ENCODE assay signal across 14 cellular contexts in genomic region chr14:90281261-90281660, GRCh38. TPM values are rescaled to one million over a fixed set of nuclear protein-coding genes. Genes with fewer than 3 reads are reported as not detected.
DNase-seq lines count a peak whose midpoint lies in the region; ATAC-seq, FAIRE-seq and TF ChIP-seq lines count a peak whose summit lies in the region.
"Had no signal": no experiment of that assay in that cellular context is flagged by ENCODE, and none has a peak within 500 bp of the region (broad histone marks: within the 10 kb centered on the region; RNA-seq: fewer than 3 reads in every experiment).

No MANE protein-coding gene starts in this region.

- TF ChIP-seq RAD21 in IMR-90 (IDR thresholded peaks at IDR 0.05; ENCODE audit: low read length) = no peak

- no peak overlapping the region for H3K56ac ChIP-seq in IMR-90 (ENCODE audit: extremely low read depth, insufficient read depth, low read length)

- H2AFZ ChIP-seq in IMR-90 (replicated peaks; ENCODE audit: low read length, poor library complexity) (peak overlapping the region; percentile 2), keratinocyte (ENCODE audit: control insufficient read depth, low read length) (no peak overlapping the region)

- no peak for TF ChIP-seq CTCF in IMR-90 (conservative IDR thresholded peaks at IDR 0.05; ENCODE audit: low read depth, low read length)
- no peak for TF ChIP-seq CTCF in brain microvascular endothelial cell (IDR thresholded peaks at IDR 0.05; ENCODE audit: low read depth, low read length, missing control alignments)
- no peak for TF ChIP-seq CTCF in keratinocyte (optimal IDR thresholded peaks at IDR 0.05 in 1 of 3, IDR thresholded peaks at IDR 0.05 in 1 of 3, conservative IDR thresholded peaks at IDR 0.05 in 1 of 3; ENCODE audit: extremely low read depth in 1 of 3, insufficient read depth in 2 of 3, low read length in 3 of 3)
- TF ChIP-seq CTCF in left lung (IDR thresholded peaks at IDR 0.05) = no peak

- H3K27me3 ChIP-seq in IMR-90 (ENCODE audit: control insufficient read depth, insufficient read depth, low read length) (no peaks in the 10 kb centered on the region), brain microvascular endothelial cell (replicated peaks) (no peaks in the 10 kb centered on the region), keratinocyte (ENCODE audit: control insufficient read depth, extremely low read depth, insufficient read depth, low read length) (no peaks in the 10 kb centered on the region), left lung (no peaks in the 10 kb centered on the region)

- H3K27ac ChIP-seq in IMR-90 (ENCODE audit: insufficient read depth, low read length) (peak overlapping the region; percentile 11), brain microvascular endothelial cell (peak overlapping the region; percentile 74), keratinocyte (ENCODE audit: control insufficient read depth, insufficient read depth, low read length) (peak overlapping the region; percentile 66), left lung (no peak overlapping the region)
- H3K27ac ChIP-seq: KMS-11, skin epidermis had no signal

- H2BK15ac ChIP-seq in IMR-90 (ENCODE audit: low read depth, low read length) = 0 out of 3 replicates have a peak overlapping the region, but pooled peaks have one; percentile 74

- ATAC-seq in IMR-90 (ENCODE audit: low read depth) (peak; percentile 97), left lung (no peak)
- ATAC-seq: naive thymus-derived CD8-positive, alpha-beta T cell had no signal

- no peaks in the 10 kb centered on the region for H3K79me2 ChIP-seq in keratinocyte (ENCODE audit: control insufficient read depth, insufficient read depth, low read length)

- H3K14ac ChIP-seq in IMR-90 (replicated peaks; ENCODE audit: low read depth, low read length) = no peak overlapping the region

- dilution Hi-C loops in IMR-90 (cut with HindIII; ENCODE audit: low sequenced_read_pairs, unreplicated experiment) = no loop called here
- dilution Hi-C loops in keratinocyte (cut with MboI; ENCODE audit: extremely low pct_ligation_motif_present, low sequenced_read_pairs) = no loop called here

- FAIRE-seq in keratinocyte (lab: Jason Lieb, UNC) = peak; percentile 89
- FAIRE-seq in GM12892 (lab: Jason Lieb, UNC) = no peak
- FAIRE-seq: H1, islet of Langerhans had no signal

- no peak overlapping the region for H3K18ac ChIP-seq in IMR-90 (ENCODE audit: low read depth, low read length)

- TF ChIP-seq POLR2A in IMR-90 (IDR thresholded peaks at IDR 0.05; ENCODE audit: low read depth, low read length) = no peak
- no peak for TF ChIP-seq POLR2A in GM12892 (IDR thresholded peaks at IDR 0.05; ENCODE audit: low read depth, low read length)

- peak overlapping the region; percentile 70 for H2BK5ac ChIP-seq in IMR-90 (ENCODE audit: low read depth, low read length, poor library complexity, severe bottlenecking)

- 0% methylated on average over 1 of the region's 8 CpGs; no CpG with 5 or more reads in 1 of the 2 experiments for WGBS in IMR-90 (ENCODE audit: extremely low coverage in 2 of 2, insufficient read length in 1 of 2), 2 experiments

- H3K23ac ChIP-seq in IMR-90 (ENCODE audit: low read depth, low read length) = no peak overlapping the region

- H4K5ac ChIP-seq in IMR-90 (ENCODE audit: low read depth, low read length) = no peak overlapping the region

- H3K36me3 ChIP-seq in IMR-90 (ENCODE audit: control insufficient read depth, insufficient read depth, low read length) = peaks cover 15% of the 10 kb centered on the region
- H3K36me3 ChIP-seq in brain microvascular endothelial cell (replicated peaks) = peaks cover 13% of the 10 kb centered on the region
- H3K36me3 ChIP-seq in keratinocyte (ENCODE audit: control insufficient read depth in 2 of 2, extremely low read depth in 1 of 2, insufficient read depth in 2 of 2, low read length in 2 of 2) = peaks cover 12 to 13% of the 10 kb centered on the region in 2 experiments
- peaks cover 0 to 94% of the 10 kb centered on the region in 2 donors for H3K36me3 ChIP-seq in left lung

- H3K4me3 ChIP-seq in IMR-90 (ENCODE audit: insufficient read depth, low read depth, low read length) (no peak overlapping the region), brain microvascular endothelial cell (ENCODE audit: low read depth, low read length) (no peak overlapping the region), keratinocyte (ENCODE audit: control insufficient read depth in 2 of 3, extremely low read depth in 1 of 3, insufficient read depth in 2 of 3, low read depth in 1 of 3, low read length in 3 of 3) (no peak overlapping the region), left lung (no peak overlapping the region)
- H3K4me3 ChIP-seq: skin epidermis had no signal

- CTCF ChIA-PET in IMR-90 (lab: Yijun Ruan, JAX) = interaction anchor here (0.9 kb wide), 1 partner anchor 20 kb away, joined by 3 read pairs; no protein-coding TSS in a partner anchor

- no peaks in the 10 kb centered on the region for H4K20me1 ChIP-seq in IMR-90 (ENCODE audit: insufficient read depth, low read length)
- H4K20me1 ChIP-seq in keratinocyte (ENCODE audit: control insufficient read depth, extremely low read depth, insufficient read depth, low read length) = no peaks in the 10 kb centered on the region

- H3K4me2 ChIP-seq in IMR-90 (ENCODE audit: low read depth, low read length) = peak overlapping the region; percentile 37; the same call in 1 of the 2 replicates
- H3K4me2 ChIP-seq in keratinocyte (ENCODE audit: control insufficient read depth, extremely low read depth, insufficient read depth, low read depth, low read length) = peak overlapping the region; percentile 33
- H3K4me2 ChIP-seq: KMS-11 had no signal

- peak overlapping the region in 1 of 2 experiments; percentile 58; a peak in 3 of 4 replicates for H4K8ac ChIP-seq in IMR-90 (ENCODE audit: low read depth in 2 of 2, low read length in 2 of 2)

- peak overlapping the region; percentile 93; the same call in 1 of the 2 replicates for H2AK5ac ChIP-seq in IMR-90 (ENCODE audit: low read depth, low read length)

- H3K4me1 ChIP-seq in IMR-90 (ENCODE audit: control insufficient read depth, insufficient read depth, low read length) (peaks cover 6% of the 10 kb centered on the region; the same call in 1 of the 2 replicates), keratinocyte (ENCODE audit: control insufficient read depth, extremely low read depth, insufficient read depth, low read length) (peaks cover 19% of the 10 kb centered on the region), left lung (no peaks in the 10 kb centered on the region)

- peak overlapping the region; percentile 21 for H2AK9ac ChIP-seq in IMR-90 (replicated peaks; ENCODE audit: low read depth, low read length, poor library complexity)

- H3K9me3 ChIP-seq in IMR-90 (ENCODE audit: control insufficient read depth, insufficient read depth, low read length) (no peaks in the 10 kb centered on the region), keratinocyte (ENCODE audit: control insufficient read depth, low read depth, low read length) (no peaks in the 10 kb centered on the region), left lung (no peaks in the 10 kb centered on the region)

- POLR2A ChIA-PET in IMR-90 (lab: Charles Lee; ENCODE audit: unreplicated experiment) = interaction anchor here (0.6 kb wide), 1 partner anchor 941 kb away, joined by 3 read pairs; no protein-coding TSS in a partner anchor

- peak overlapping the region; percentile 81 for H2BK20ac ChIP-seq in IMR-90 (ENCODE audit: low read depth, low read length)

- H3K4ac ChIP-seq in IMR-90 (ENCODE audit: low read depth, low read length) = peak overlapping the region; percentile 83

- peak overlapping the region; percentile 82 for H2BK120ac ChIP-seq in IMR-90 (ENCODE audit: low read depth, low read length)

- peaks cover 14% of the 10 kb centered on the region for H3K9me1 ChIP-seq in IMR-90 (ENCODE audit: insufficient read depth, low read length)
- no peaks in the 10 kb centered on the region for H3K9me1 ChIP-seq in keratinocyte (ENCODE audit: control insufficient read depth, extremely low read depth, insufficient read depth, low read length)

- no TSS peak for BruUV-seq in IMR-90 (replicated peaks; lab: Mats Ljungman, UMichigan)

- peaks cover 0 to 12% of the 10 kb centered on the region in 2 experiments; a peak in 2 of 4 replicates for H3K79me1 ChIP-seq in IMR-90 (ENCODE audit: low read depth in 1 of 2, low read length in 2 of 2)

- H3K9ac ChIP-seq in IMR-90 (ENCODE audit: low read depth, low read length) (no peak overlapping the region), keratinocyte (ENCODE audit: control insufficient read depth, extremely low read depth, insufficient read depth, low read length) (no peak overlapping the region)
- H3K9ac ChIP-seq: KMS-11 had no signal

- in situ Hi-C loops in IMR-90 (cut with MboI; ENCODE audit: low sequenced_read_pairs) = loop anchor here (25.0 kb wide), 1 partner anchor 881 kb away; no protein-coding TSS in a partner anchor
- in situ Hi-C loops in brain microvascular endothelial cell (cut with HindIII; ENCODE audit: low pct_ligation_motif_present, low sequenced_read_pairs) = no loop called here

- DNase-seq in AG20443 (ENCODE audit: low spot score) (peak; percentile 87), IMR-90 (peak; percentile 84), brain microvascular endothelial cell (peak; percentile 82), keratinocyte (ENCODE audit: low read depth, low spot score) (peak; percentile 40), HT-29 (ENCODE audit: low spot score) (no peak), NCI-H187 (lab: John Stamatoyannopoulos, UW) (no peak), left lung (no peak), GM12892 (ENCODE audit: insufficient read length) (no peak)
- DNase-seq: naive thymus-derived CD8-positive, alpha-beta T cell; RPMI8226 had no signal

- intact Hi-C loops in IMR-90 (cut with micrococcal nuclease) (no loop called here), left lung (cut with DNase I) (no loop called here)

- peak overlapping the region; percentile 80 for H4K91ac ChIP-seq in IMR-90 (ENCODE audit: insufficient read depth, low read depth, low read length)

RNA-seq across cellular contexts. Expression of gene PSMC1, which starts 24.9 kb away (rescaled TPM):
- 194 and 325 TPM in 2 replicates for total RNA-seq in IMR-90 (2012; rRNA removed)
- polyA plus RNA-seq in IMR-90 (2012; rRNA removed) = 150 and 181 TPM in 2 replicates
- 24.3 and 34.6 TPM in 2 replicates for polyA plus RNA-seq in IMR-90 (2012; cell fraction: cytosol; rRNA removed)
- polyA plus RNA-seq in IMR-90 (2012; cell fraction: nucleus; rRNA removed; ENCODE audit: low replicate concordance) = 8.4 and 77.4 TPM in 2 replicates
- polyA plus RNA-seq in keratinocyte = 108 to 237 TPM (median 234 TPM) in 3 replicates
- 147 TPM for polyA plus RNA-seq in keratinocyte (2011; ENCODE audit: low read depth)
- polyA plus RNA-seq in keratinocyte (2011; cell fraction: cytosol; rRNA removed) = 121 and 168 TPM in 2 replicates
- 72.3 and 134 TPM in 2 replicates for polyA plus RNA-seq in keratinocyte (2011; cell fraction: nucleus; rRNA removed)
- 83.0 and 213 TPM in 2 replicates for polyA plus RNA-seq in keratinocyte (2012; ENCODE audit: low replicate concordance)
- 10.3 to 85.1 TPM (median 38.2 TPM) in 3 replicates for polyA minus RNA-seq in keratinocyte
- polyA minus RNA-seq in keratinocyte (2011; cell fraction: cytosol; rRNA and poly(A)+ RNA removed) = 48.5 TPM
- polyA minus RNA-seq in keratinocyte (2011; cell fraction: nucleus; rRNA and poly(A)+ RNA removed) = 22.5 and 36.6 TPM in 2 replicates
- total RNA-seq in HT-29 (2014; rRNA removed; shearing (Covaris generic)) = 44.2 and 46.0 TPM in 2 replicates
- 100 to 1,000 TPM in 1 of 2 donors, 10 to 100 TPM in 1; 64.3 to 103 TPM for total RNA-seq in left lung
- polyA plus RNA-seq in GM12892 (2012; ENCODE audit: missing spikeins) = 148 TPM

RNA-seq across cellular contexts. Expression of gene NRDE2, which starts 50.5 kb away (rescaled TPM):
- total RNA-seq in IMR-90 (2012; rRNA removed) (7.5 and 9.3 TPM in 2 replicates), left lung (10 to 100 TPM; 17.4 to 21.1 TPM)
- polyA plus RNA-seq in IMR-90 (2012; rRNA removed) (4.0 and 4.5 TPM in 2 replicates), keratinocyte (8.5 to 9.2 TPM (median 8.6 TPM) in 3 replicates)
- 1.7 and 3.9 TPM in 2 replicates for polyA plus RNA-seq in IMR-90 (2012; cell fraction: cytosol; rRNA removed)
- polyA plus RNA-seq in IMR-90 (2012; cell fraction: nucleus; rRNA removed; ENCODE audit: low replicate concordance) = 11.3 and 16.3 TPM in 2 replicates
- 33.2 TPM for polyA plus RNA-seq in keratinocyte (2011; ENCODE audit: low read depth)
- polyA plus RNA-seq in keratinocyte (2011; cell fraction: cytosol; rRNA removed) = 3.9 and 5.1 TPM in 2 replicates
- 21.5 and 22.6 TPM in 2 replicates for polyA plus RNA-seq in keratinocyte (2011; cell fraction: nucleus; rRNA removed)
- 5.9 and 9.9 TPM in 2 replicates for polyA plus RNA-seq in keratinocyte (2012; ENCODE audit: low replicate concordance)
- 8.3 to 15.3 TPM (median 14.3 TPM) in 3 replicates for polyA minus RNA-seq in keratinocyte
- polyA minus RNA-seq in keratinocyte (2011; cell fraction: cytosol; rRNA and poly(A)+ RNA removed) = 3.1 TPM
- 13.0 and 22.1 TPM in 2 replicates for polyA minus RNA-seq in keratinocyte (2011; cell fraction: nucleus; rRNA and poly(A)+ RNA removed)
- total RNA-seq in HT-29 (2014; rRNA removed; shearing (Covaris generic)) = 7.0 and 10.1 TPM in 2 replicates
- polyA plus RNA-seq in GM12892 (2012; ENCODE audit: missing spikeins) = 4.8 TPM

Comparison
In these comparisons a context has a peak if more than half of its experiments do, and no peak if none do; other contexts are left out.
1. DNase-seq: peak in AG20443 (single experiment), IMR-90 (single experiment), brain microvascular endothelial cell (single experiment) and keratinocyte (single experiment); none in HT-29 (single experiment), NCI-H187 (0 of 2), left lung (0 of 2) and GM12892 (single experiment).
2. H3K27ac ChIP-seq: peak in IMR-90 (single experiment), brain microvascular endothelial cell (single experiment) and keratinocyte (single experiment); none in left lung (0 of 2).